ENCODE assay signal across 8 cellular contexts in the genomic region with DNA sequence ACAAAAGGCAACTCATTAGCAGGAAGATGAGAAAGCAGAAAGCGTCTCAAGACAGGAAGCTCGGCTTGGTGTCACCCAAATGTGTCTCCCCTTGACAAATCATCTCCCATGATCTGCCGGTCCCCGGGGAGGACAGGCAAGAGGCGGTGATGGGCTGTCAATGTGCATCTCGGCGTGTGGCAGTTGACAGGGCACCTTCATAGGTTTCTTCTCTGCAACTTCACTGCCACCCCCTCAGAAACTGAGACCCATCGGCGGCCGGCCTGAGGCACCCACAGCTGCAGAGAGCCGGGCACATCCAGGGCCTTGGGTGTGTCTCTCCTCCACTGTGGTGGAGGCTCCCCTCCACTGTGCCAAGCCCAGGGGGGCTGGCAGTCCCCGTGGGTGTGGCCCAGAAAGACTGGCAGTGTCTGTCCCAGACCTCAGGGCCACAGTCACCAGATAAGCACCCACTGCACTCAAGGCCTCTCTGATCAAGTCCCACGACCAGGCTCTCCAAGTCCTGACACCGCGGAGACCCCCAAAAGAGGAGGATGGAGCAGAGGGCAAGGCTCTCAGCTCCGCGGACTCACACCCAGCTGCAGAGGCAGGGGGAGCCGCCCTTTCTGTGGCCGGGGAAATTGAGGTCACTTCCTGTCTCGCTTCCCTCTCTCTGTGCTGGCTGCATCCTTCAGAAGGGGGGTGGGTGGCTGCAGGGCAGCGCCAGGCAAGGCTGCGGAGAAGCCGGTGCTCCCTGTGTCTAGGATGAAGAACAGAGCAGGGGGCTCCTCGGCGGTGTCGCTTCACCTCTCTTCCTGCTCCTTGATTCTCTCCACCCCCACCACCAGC. TPM values are rescaled to one million over a fixed set of nuclear protein-coding genes. Genes with fewer than 3 reads are reported as not detected.
DNase-seq lines count a peak whose midpoint lies in the region; ATAC-seq and TF ChIP-seq lines count a peak whose summit lies in the region.

No MANE protein-coding gene starts in this region.

- no peaks in the 10 kb centered on the region for H3K27me3 ChIP-seq in left lung

- H3K4me3 Mint-ChIP-seq in endothelial cell (ENCODE audit: unreplicated experiment): no peak overlapping the region

- DNase-seq in OCI-M1 (lab: John Stamatoyannopoulos, UW): peak; percentile 72
- DNase-seq in activated effector memory CD4-positive, alpha-beta T cell treated with anti-CD3 and anti-CD28 coated beads, Interleukin-2, amount 50 U/mL, for 16 hours: peak; percentile 93
- peak; percentile 88 to 94 for DNase-seq in left lung
- peak; percentile 73 to 74 for DNase-seq in stimulated activated CD8-positive, alpha-beta memory T cell treated with anti-CD3 and anti-CD28 coated beads, Interleukin-15, amount 100 ng/mL, for 48 hours (ENCODE audit: low read depth in 2 of 2)
- DNase-seq in endothelial cell (ENCODE audit: low spot score): no peak
- no peak for DNase-seq in NCI-H345 (lab: John Stamatoyannopoulos, UW)

- peak overlapping the region; percentile 15 to 47 for H3K4me3 ChIP-seq in left lung

- H3K9me3 ChIP-seq in left lung: no peaks in the 10 kb centered on the region

- H3K36me3 Mint-ChIP-seq in endothelial cell (ENCODE audit: low read depth, unreplicated experiment): peaks cover 3% of the 10 kb centered on the region

- peak overlapping the region; percentile 92 to 98 for H3K27ac ChIP-seq in left lung

- no peaks in the 10 kb centered on the region for H3K36me3 ChIP-seq in left lung

- intact Hi-C loops in left lung (cut with DNase I): no loop called here

- H3K27me3 Mint-ChIP-seq in endothelial cell (ENCODE audit: unreplicated experiment): peaks cover 4% of the 10 kb centered on the region

- TF ChIP-seq CTCF in left lung (IDR thresholded peaks at IDR 0.05) (no peak), endothelial cell (IDR thresholded peaks at IDR 0.05; ENCODE audit: unreplicated experiment) (no peak)

- no peaks in the 10 kb centered on the region for H3K9me3 Mint-ChIP-seq in endothelial cell (ENCODE audit: unreplicated experiment)

- ATAC-seq in GM18498 (IDR thresholded peaks at IDR 0.05; ENCODE audit: unreplicated experiment) (peak; percentile 94), HG02870 (IDR thresholded peaks at IDR 0.05; ENCODE audit: unreplicated experiment) (peak; percentile 97), left lung (peak; percentile 88)

- peaks cover 27% of the 10 kb centered on the region for H3K4me1 Mint-ChIP-seq in endothelial cell (ENCODE audit: unreplicated experiment)

- H3K27ac Mint-ChIP-seq in endothelial cell (ENCODE audit: unreplicated experiment): no peak overlapping the region

- peaks cover 6 to 29% of the 10 kb centered on the region in 2 donors for H3K4me1 ChIP-seq in left lung

RNA-seq across cellular contexts. Expression of gene LBR, which starts 39.6 kb away (rescaled TPM):
- total RNA-seq in left lung (10 to 100 TPM; 42.4 to 75.0 TPM), endothelial cell (ENCODE audit: unreplicated experiment) (178 TPM)

Comparison
In these comparisons a context has a peak if more than half of its experiments do, and no peak if none do; other contexts are left out.
1. DNase-seq: peak in OCI-M1 (single experiment), activated effector memory CD4-positive, alpha-beta T cell treated with anti-CD3 and anti-CD28 coated beads, Interleukin-2, amount 50 U/mL, for 16 hours (single experiment), left lung (2 of 2) and stimulated activated CD8-positive, alpha-beta memory T cell treated with anti-CD3 and anti-CD28 coated beads, Interleukin-15, amount 100 ng/mL, for 48 hours (2 of 2); none in endothelial cell (single experiment) and NCI-H345 (single experiment).
2. Peak in every context shown above with its lines, with median percentiles within 50 percentile points of each other: ATAC-seq.